7 cellular contexts compared by ENCODE assay signal in genomic region chr2:112500850-112501484, GRCh38. TPM values are rescaled to one million over a fixed set of nuclear protein-coding genes. Genes with fewer than 3 reads are reported as not detected.
A peak's percentile ranks its signal among the peaks of the same experiment; 100 is the strongest.
DNase-seq lines count a peak whose midpoint lies in the region; ATAC-seq and TF ChIP-seq lines count a peak whose summit lies in the region.
"Not testable (repeated sequence)": the region's sequence is repeated elsewhere in the genome, so short reads cannot be mapped to it uniquely, and the experiment has no call there.

No MANE protein-coding gene starts in this region.

- H3K4me2 ChIP-seq in OCI-LY1 (ENCODE audit: low read length), result not testable (repeated sequence)

- peak; percentile 30 to 47 for ATAC-seq in left cardiac atrium

- H4K20me1 ChIP-seq in OCI-LY1 (ENCODE audit: insufficient read depth, low read length), result not testable (repeated sequence)

- H3K27ac ChIP-seq in OCI-LY1 (ENCODE audit: low read depth, low read length, poor library complexity, severe bottlenecking), result not testable (repeated sequence)

- TF ChIP-seq CTCF in OCI-LY1 (IDR thresholded peaks at IDR 0.05; ENCODE audit: low read length) (peak; percentile 27; the same call in 1 of the 2 replicates), cardiac fibroblast (IDR thresholded peaks at IDR 0.05; ENCODE audit: low read depth, low read length) (peak; percentile 40)

- H3K79me2 ChIP-seq in OCI-LY1 (ENCODE audit: insufficient read depth, low read length), result not testable (repeated sequence)

- H3K9me3 ChIP-seq in OCI-LY1 (ENCODE audit: low read length), result not testable (repeated sequence)

- not testable (repeated sequence) for H3K27me3 ChIP-seq in OCI-LY1 (ENCODE audit: insufficient read depth, low read length)

- peaks cover 14% of the 10 kb centered on the region for H3K36me3 ChIP-seq in OCI-LY1 (ENCODE audit: insufficient read depth, low read length)

- not testable (repeated sequence) for H3K4me1 ChIP-seq in OCI-LY1 (ENCODE audit: insufficient read depth, low read length, severe bottlenecking)

- H3F3A ChIP-seq in OCI-LY1 (ENCODE audit: insufficient read depth, low read length), result not testable (repeated sequence)

- not testable (repeated sequence) for H3K9me2 ChIP-seq in OCI-LY1 (ENCODE audit: low read depth, low read length)

- intact Hi-C loops in left cardiac atrium (cut with DNase I); posterior cingulate gyrus (cut with DNase I): not testable (repeated sequence)

- H3K4me3 ChIP-seq in OCI-LY1 (ENCODE audit: low read depth, low read length, poor library complexity, severe bottlenecking); cardiac fibroblast (replicated peaks in 1 of 2; ENCODE audit: low read depth in 2 of 2, low read length in 2 of 2): not testable (repeated sequence)

- H2AFZ ChIP-seq in OCI-LY1 (ENCODE audit: low read length), result not testable (repeated sequence)

- DNase-seq in G401 (ENCODE audit: low spot score) (peak; percentile 24), KBM-7 (peak; percentile 71), cardiac fibroblast (ENCODE audit: low read depth in 2 of 2) (peak; percentile 62 to 67), posterior cingulate gyrus (peak in 6 of 10 donors; percentile 26 to 92 (median 43))
- DNase-seq in activated CD4-positive, alpha-beta T cell treated with anti-CD3 and anti-CD28 coated beads for 48 hours, result peak; percentile 54
- not testable (repeated sequence) for DNase-seq in left cardiac atrium

- not testable (repeated sequence) for H3K9ac ChIP-seq in OCI-LY1 (ENCODE audit: low read length)

- in situ Hi-C loops in G401 (cut with HindIII; ENCODE audit: low sequenced_read_pairs); KBM-7 (cut with MboI; ENCODE audit: low pct_unique_long_range_greater_than_20kb, low sequenced_read_pairs): not testable (repeated sequence)

RNA-seq across cellular contexts. Expression of gene TTL, which starts 19.0 kb away (rescaled TPM):
- 85.4 and 96.2 TPM in 2 replicates for total RNA-seq in G401 (2014; rRNA removed; shearing (Covaris generic))
- 10 to 100 TPM; 39.2 to 44.1 TPM for total RNA-seq in left cardiac atrium

RNA-seq across cellular contexts. Expression of gene POLR1B, which starts 41.3 kb away (rescaled TPM):
- 26.3 and 44.3 TPM in 2 replicates for total RNA-seq in G401 (2014; rRNA removed; shearing (Covaris generic))
- 10 to 100 TPM in 1 of 2 donors, 1 to 10 TPM in 1; 9.4 to 16.0 TPM for total RNA-seq in left cardiac atrium
